20 cellular contexts compared by ENCODE assay signal in the genomic region with DNA sequence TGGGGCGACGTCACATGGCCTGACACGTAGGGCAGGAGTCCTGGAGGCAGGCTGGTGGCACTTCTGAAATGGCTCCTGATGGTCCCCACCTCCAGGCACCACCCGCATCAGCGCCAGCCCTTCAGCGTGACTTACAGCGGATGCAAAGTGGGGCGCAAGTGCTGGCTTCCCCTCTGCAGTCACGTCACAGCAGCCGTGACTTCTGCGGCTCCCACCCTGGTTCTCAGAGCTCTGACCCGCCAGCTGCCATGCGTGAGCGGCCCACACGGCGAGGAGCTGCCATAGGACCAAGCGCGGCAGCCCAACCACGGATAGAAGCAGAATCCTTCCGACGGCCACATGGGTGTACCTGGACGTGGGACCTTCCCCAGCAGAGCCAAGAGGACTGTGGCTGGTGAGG.
A peak's percentile ranks its signal among the peaks of the same experiment; 100 is the strongest.
DNase-seq lines count a peak whose midpoint lies in the region; ATAC-seq, FAIRE-seq and TF ChIP-seq lines count a peak whose summit lies in the region.
"Had no signal": no experiment of that assay in that cellular context is flagged by ENCODE, and none has a peak within 500 bp of the region (broad histone marks: within the 10 kb centered on the region; RNA-seq: fewer than 3 reads in every experiment).

No MANE protein-coding gene starts in this region.

- no peak overlapping the region for H3K4me3 ChIP-seq in right atrium auricular region
- H3K4me3 ChIP-seq in osteoblast (ENCODE audit: insufficient read depth, low read length), result no peak overlapping the region
- H3K4me3 ChIP-seq in CD4-positive, alpha-beta memory T cell (ENCODE audit: low read length in 2 of 2), result no peak overlapping the region
- H3K4me3 ChIP-seq: A549, MG63, PC-9 had no signal

- H3K27me3 Mint-ChIP-seq in glutamatergic neuron (ENCODE audit: unreplicated experiment), result peaks cover 3% of the 10 kb centered on the region
- no peaks in the 10 kb centered on the region for H3K27me3 Mint-ChIP-seq in CD4-positive, alpha-beta memory T cell

- no peak overlapping the region for H3K4me2 ChIP-seq in osteoblast (ENCODE audit: insufficient read depth, low read length)
- H3K4me2 ChIP-seq: A549, PC-9 had no signal

- H3K9me3 ChIP-seq in right atrium auricular region (no peaks in the 10 kb centered on the region), osteoblast (ENCODE audit: low read depth, low read length) (no peaks in the 10 kb centered on the region)
- no peaks in the 10 kb centered on the region for H3K9me3 ChIP-seq in CD4-positive, alpha-beta memory T cell (ENCODE audit: control insufficient read depth in 1 of 2, low read length in 2 of 2)

- no peaks in the 10 kb centered on the region for H3K27me3 ChIP-seq in right atrium auricular region
- H3K27me3 ChIP-seq in osteoblast (ENCODE audit: insufficient read depth, low read length), result no peaks in the 10 kb centered on the region
- no peaks in the 10 kb centered on the region for H3K27me3 ChIP-seq in CD4-positive, alpha-beta memory T cell (ENCODE audit: insufficient read depth, low read length)
- H3K27me3 ChIP-seq: MG63 had no signal

- H3K27ac Mint-ChIP-seq in glutamatergic neuron (ENCODE audit: unreplicated experiment), result no peak overlapping the region
- H3K27ac Mint-ChIP-seq in CD4-positive, alpha-beta memory T cell, result no peak overlapping the region

- peaks cover 18% of the 10 kb centered on the region for H3K36me3 Mint-ChIP-seq in glutamatergic neuron (ENCODE audit: unreplicated experiment)
- peaks cover 23% of the 10 kb centered on the region in 2 donors for H3K36me3 Mint-ChIP-seq in CD4-positive, alpha-beta memory T cell

- H3K4me1 ChIP-seq in right atrium auricular region, result no peaks in the 10 kb centered on the region
- H3K4me1 ChIP-seq in osteoblast (ENCODE audit: insufficient read depth, low read length), result no peaks in the 10 kb centered on the region
- peaks cover 7% of the 10 kb centered on the region for H3K4me1 ChIP-seq in CD4-positive, alpha-beta memory T cell (ENCODE audit: insufficient read depth, low read length)
- H3K4me1 ChIP-seq: A549 had no signal

- DNase-seq in Right ventricle myocardium inferior (ENCODE audit: missing footprints) (peak; percentile 43), right atrium auricular region (ENCODE audit: low spot score) (no peak), glutamatergic neuron (peak; percentile 9), osteoblast (ENCODE audit: insufficient read length, low spot score, missing footprints) (peak; percentile 1), urothelium cell line (ENCODE audit: low spot score) (no peak)
- no peak for DNase-seq in CD4-positive, alpha-beta memory T cell
- DNase-seq: COR-L47, DMS153, HCEC 1CT, MG63, NCI-H1105, NCI-H187, NCI-H446, NCI-H774, PC-9 had no signal

- ATAC-seq in Right ventricle myocardium inferior (no peak), HG03439 (IDR thresholded peaks at IDR 0.05; ENCODE audit: unreplicated experiment) (no peak)
- ATAC-seq: A549, HepG2 had no signal

- CTCF ChIA-PET in CD4-positive, alpha-beta memory T cell (lab: Charles Lee; ENCODE audit: partially characterized antibody), result no interaction called here

- POLR2A ChIA-PET in CD4-positive, alpha-beta memory T cell (lab: Charles Lee; ENCODE audit: partially characterized antibody), result no interaction called here

- no peaks in the 10 kb centered on the region for H3K4me1 Mint-ChIP-seq in glutamatergic neuron (ENCODE audit: low read depth, unreplicated experiment)
- peaks cover 10 to 32% (median 12%) of the 10 kb centered on the region in 4 donors for H3K4me1 Mint-ChIP-seq in CD4-positive, alpha-beta memory T cell

- H3K36me3 ChIP-seq in right atrium auricular region, result no peaks in the 10 kb centered on the region
- H3K36me3 ChIP-seq in osteoblast (ENCODE audit: insufficient read depth, low read length), result no peaks in the 10 kb centered on the region
- H3K36me3 ChIP-seq in CD4-positive, alpha-beta memory T cell (ENCODE audit: insufficient read depth, low read length), result no peaks in the 10 kb centered on the region
- H3K36me3 ChIP-seq: MG63 had no signal

- H3K9me3 Mint-ChIP-seq in glutamatergic neuron (ENCODE audit: unreplicated experiment), result peaks cover 9% of the 10 kb centered on the region
- H3K9me3 Mint-ChIP-seq in CD4-positive, alpha-beta memory T cell, result peaks cover 0 to 11% (median 6%) of the 10 kb centered on the region in 8 donors

- H4K20me1 ChIP-seq in osteoblast (ENCODE audit: insufficient read depth, low read length), result no peaks in the 10 kb centered on the region

- no peak overlapping the region for H3K4me3 Mint-ChIP-seq in glutamatergic neuron (ENCODE audit: unreplicated experiment)
- H3K4me3 Mint-ChIP-seq in CD4-positive, alpha-beta memory T cell, result no peak overlapping the region

- H2AFZ ChIP-seq in osteoblast (ENCODE audit: low read length), result no peak overlapping the region
- H2AFZ ChIP-seq: PC-9 had no signal

- TF ChIP-seq CTCF in right atrium auricular region (IDR thresholded peaks at IDR 0.05) (no peak), glutamatergic neuron (IDR thresholded peaks at IDR 0.05; ENCODE audit: partially characterized antibody, unreplicated experiment) (no peak), osteoblast (IDR thresholded peaks at IDR 0.05; ENCODE audit: extremely low read depth, low read depth, low read length) (no peak)

- intact Hi-C loops in Right ventricle myocardium inferior (cut with DNase I), result no loop called here
- intact Hi-C loops in CD4-positive, alpha-beta memory T cell (cut with micrococcal nuclease), result no loop called here

- no peaks in the 10 kb centered on the region for H3K79me2 ChIP-seq in osteoblast (ENCODE audit: insufficient read depth, low read length)

- H3K27ac ChIP-seq in right atrium auricular region, result no peak overlapping the region
- H3K27ac ChIP-seq in osteoblast (ENCODE audit: low read depth, low read length), result no peak overlapping the region
- no peak overlapping the region for H3K27ac ChIP-seq in CD4-positive, alpha-beta memory T cell (ENCODE audit: low read depth, low read length)
- H3K27ac ChIP-seq: A549, C4-2B, PC-9 had no signal

- FAIRE-seq in urothelium cell line (lab: Jason Lieb, UNC), result peak; percentile 97
- FAIRE-seq: A549, GM19239, HepG2 had no signal

Comparison
In these comparisons a context has a peak if more than half of its experiments do, and no peak if none do; other contexts are left out.
1. DNase-seq: peak in Right ventricle myocardium inferior (single experiment), glutamatergic neuron (single experiment) and osteoblast (single experiment); none in right atrium auricular region (single experiment), urothelium cell line (single experiment) and CD4-positive, alpha-beta memory T cell (0 of 5).